In the genomic region with DNA sequence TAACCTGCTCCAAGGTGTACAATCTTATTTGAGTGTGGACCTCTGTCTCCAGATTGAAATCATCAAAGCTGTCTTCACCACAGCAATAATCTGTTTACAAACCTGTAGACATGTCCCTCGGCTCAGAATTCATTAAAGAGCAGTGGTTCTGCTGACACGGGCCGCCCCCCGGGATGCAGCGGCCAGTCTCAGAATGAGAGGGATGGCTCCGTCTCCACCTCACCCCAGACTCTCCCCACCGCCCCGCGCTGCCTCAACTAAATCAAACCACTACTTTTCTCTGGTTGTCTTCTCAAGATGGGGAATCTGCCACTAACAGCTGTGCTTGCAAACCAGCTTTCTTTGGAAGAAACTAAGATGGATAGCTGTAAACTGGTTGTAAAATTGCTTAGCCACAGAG, we compare ENCODE assay signal across 21 cellular contexts.
"Had no signal": no experiment of that assay in that cellular context is flagged by ENCODE, and none has a peak within 500 bp of the region (broad histone marks: within the 10 kb centered on the region; RNA-seq: fewer than 3 reads in every experiment).

No MANE protein-coding gene starts in this region.

- H3K4me3 Mint-ChIP-seq: stimulated activated effector memory CD8-positive, alpha-beta T cell treated with anti-CD3 and anti-CD28 coated beads, Interleukin-12 subunit alpha, Interleukin-12 subunit beta, amount 100 ng/mL, for 72 hours had no signal

- DNase-seq: caudate nucleus; effector CD4-positive, alpha-beta T cell; foreskin melanocyte; heart right ventricle; hypothalamus; kidney; left cardiac atrium; left ventricle myocardium inferior; mesenchymal stem cell; naive B cell; nucleus accumbens; ovary; stimulated activated CD4-positive, alpha-beta T cell treated with anti-CD3 and anti-CD28 coated beads, Interleukin-4, amount 100 ng/mL, for 1 hour; stimulated activated CD8-positive, alpha-beta memory T cell treated with anti-CD3 and anti-CD28 coated beads, Interleukin-4, amount 100 ng/mL, for 48 hours; stimulated activated naive CD8-positive, alpha-beta T cell treated with anti-CD3 and anti-CD28 coated beads, Interleukin-15, Interleukin-2, amounts not matched to agents 100 U/mL and 50 U/mL, for 24 hours; tibial artery had no signal

- FAIRE-seq: kidney had no signal

- H3K27me3 ChIP-seq: ovary had no signal

- H3K27ac ChIP-seq: coronary artery, heart right ventricle, left ventricle myocardium inferior, ovary, right atrium auricular region, suprapubic skin, tibial artery had no signal

- H3K36me3 Mint-ChIP-seq: naive B cell; stimulated activated effector memory CD8-positive, alpha-beta T cell treated with anti-CD3 and anti-CD28 coated beads, Interleukin-12 subunit alpha, Interleukin-12 subunit beta, amount 100 ng/mL, for 72 hours had no signal

- H3K36me3 ChIP-seq: heart right ventricle, left ventricle myocardium inferior, ovary, right atrium auricular region, suprapubic skin, tibial artery had no signal

- H3K27ac Mint-ChIP-seq: stimulated activated effector memory CD8-positive, alpha-beta T cell treated with anti-CD3 and anti-CD28 coated beads, Interleukin-12 subunit alpha, Interleukin-12 subunit beta, amount 100 ng/mL, for 72 hours had no signal

- ATAC-seq: heart right ventricle; left cardiac atrium; stimulated activated effector memory CD8-positive, alpha-beta T cell treated with anti-CD3 and anti-CD28 coated beads, Interleukin-12 subunit alpha, Interleukin-12 subunit beta, amount 100 ng/mL, for 72 hours; stimulated activated naive CD8-positive, alpha-beta T cell treated with anti-CD3 and anti-CD28 coated beads, Interleukin-15, Interleukin-2, amounts not matched to agents 100 U/mL and 50 U/mL, for 24 hours had no signal

- H3K9me3 Mint-ChIP-seq: stimulated activated effector memory CD8-positive, alpha-beta T cell treated with anti-CD3 and anti-CD28 coated beads, Interleukin-12 subunit alpha, Interleukin-12 subunit beta, amount 100 ng/mL, for 72 hours had no signal

- H3K9me3 ChIP-seq: heart right ventricle, left ventricle myocardium inferior, ovary, right atrium auricular region, suprapubic skin, tibial artery had no signal

- H3K4me1 Mint-ChIP-seq: naive B cell had no signal

- H3K4me1 ChIP-seq: heart right ventricle, left ventricle myocardium inferior, right atrium auricular region, suprapubic skin, tibial artery had no signal

- H3K4me3 ChIP-seq: coronary artery, heart right ventricle, left ventricle myocardium inferior, lung, ovary, right atrium auricular region, suprapubic skin, tibial artery had no signal
